8 cellular contexts compared by ENCODE assay signal in genomic region chr20:44532248-44532980, GRCh38. TPM values are rescaled to one million over a fixed set of nuclear protein-coding genes. Genes with fewer than 3 reads are reported as not detected.
A peak's percentile ranks its signal among the peaks of the same experiment; 100 is the strongest.
DNase-seq lines count a peak whose midpoint lies in the region; ATAC-seq and TF ChIP-seq lines count a peak whose summit lies in the region.

No MANE protein-coding gene starts in this region.

- H3K27me3 ChIP-seq in SJSA1 (replicated peaks) (no peaks in the 10 kb centered on the region), heart left ventricle (peaks cover 0 to 10% (median 0%) of the 10 kb centered on the region in 9 donors)

- 5 to 12% (median 7%) methylated on average over 11 of the region's 11 CpGs for WGBS in heart left ventricle, 4 donors

- ATAC-seq in heart left ventricle = peak in 2 of 4 donors; percentile 8 to 37
- ATAC-seq in sciatic nerve = peak; percentile 32
- no peak for ATAC-seq in GM21619 (IDR thresholded peaks at IDR 0.05; ENCODE audit: unreplicated experiment)
- ATAC-seq in HG02588 (IDR thresholded peaks at IDR 0.05; ENCODE audit: unreplicated experiment) = no peak

- peak; percentile 40 for DNase-seq in ELR (ENCODE audit: low read depth)
- no peak for DNase-seq in SJSA1 (ENCODE audit: low read depth in 1 of 2, low spot score in 2 of 2)
- no peak for DNase-seq in heart left ventricle
- DNase-seq in sciatic nerve (ENCODE audit: low spot score) = no peak
- no peak for DNase-seq in NCI-H2029 treated with DMSO at 0.1 percent for 48 hours (lab: John Stamatoyannopoulos, UW)
- no peak for DNase-seq in inferior parietal cortex (ENCODE audit: extremely low spot score)

- no peak for TF ChIP-seq CTCF in heart left ventricle (IDR thresholded peaks at IDR 0.05)

- TF ChIP-seq POLR2A in heart left ventricle (IDR thresholded peaks at IDR 0.05) = no peak

- peak overlapping the region; percentile 79 for H3K4me3 ChIP-seq in SJSA1
- H3K4me3 ChIP-seq in heart left ventricle = peak overlapping the region; percentile 45 to 99 (median 86)

- H3K4me1 ChIP-seq in SJSA1 (replicated peaks) (peaks cover 30% of the 10 kb centered on the region), heart left ventricle (peaks cover 0 to 32% (median 10%) of the 10 kb centered on the region in 12 donors)

- H3K9me3 ChIP-seq in SJSA1 (replicated peaks) (peaks cover under 1% of the 10 kb centered on the region; the same call in 1 of the 2 replicates), heart left ventricle (no peaks in the 10 kb centered on the region)

- intact Hi-C loops in heart left ventricle (cut with DNase I) (loop anchor here (2.0 to 10.0 kb wide), 6 partner anchors 40 to 202 kb away; no protein-coding TSS in a partner anchor), sciatic nerve (cut with DNase I) (loop anchor here (10.0 kb wide), 1 partner anchor 72 kb away; no protein-coding TSS in a partner anchor)

- H3K36me3 ChIP-seq in SJSA1 (no peaks in the 10 kb centered on the region), heart left ventricle (no peaks in the 10 kb centered on the region)

- peak overlapping the region; percentile 60; the same call in 1 of the 2 replicates for H3K27ac ChIP-seq in SJSA1
- peak overlapping the region in 11 of 12 donors; percentile 17 to 87 (median 76) for H3K27ac ChIP-seq in heart left ventricle

RNA-seq across cellular contexts. Expression of gene SERINC3, which starts 10.5 kb away (rescaled TPM):
- total RNA-seq in SJSA1 (2014; rRNA removed; shearing (Covaris generic)) = 69.2 and 76.1 TPM in 2 replicates
- total RNA-seq in heart left ventricle (100 to 1,000 TPM in 4 of 9 donors, 10 to 100 TPM in 5; 85.5 to 114 (median 97.7) TPM), sciatic nerve (114 TPM)
- polyA plus RNA-seq in heart left ventricle = 10 to 100 TPM; 32.9 to 89.8 TPM

RNA-seq across cellular contexts. Expression of gene PKIG, which starts 50.0 kb away (rescaled TPM):
- 54.6 and 71.0 TPM in 2 replicates for total RNA-seq in SJSA1 (2014; rRNA removed; shearing (Covaris generic))
- total RNA-seq in heart left ventricle = 100 to 1,000 TPM; 156 to 286 (median 200) TPM
- 100 to 1,000 TPM; 155 to 213 TPM for polyA plus RNA-seq in heart left ventricle
- 38.2 TPM for total RNA-seq in sciatic nerve

RNA-seq across cellular contexts. Expression of gene TTPAL, which starts 56.7 kb away (rescaled TPM):
- 8.8 and 9.1 TPM in 2 replicates for total RNA-seq in SJSA1 (2014; rRNA removed; shearing (Covaris generic))
- total RNA-seq in heart left ventricle (1 to 10 TPM; 2.8 to 6.0 (median 4.2) TPM), sciatic nerve (8.5 TPM)
- 1 to 10 TPM; 1.9 to 4.2 TPM for polyA plus RNA-seq in heart left ventricle
